16 cellular contexts compared by ENCODE assay signal in genomic region chr20:9488063-9488462, GRCh38. TPM values are rescaled to one million over a fixed set of nuclear protein-coding genes. Genes with fewer than 3 reads are reported as not detected.
A peak's percentile ranks its signal among the peaks of the same experiment; 100 is the strongest.
DNase-seq lines count a peak whose midpoint lies in the region; ATAC-seq and TF ChIP-seq lines count a peak whose summit lies in the region.
"Had no signal": no experiment of that assay in that cellular context is flagged by ENCODE, and none has a peak within 500 bp of the region (broad histone marks: within the 10 kb centered on the region; RNA-seq: fewer than 3 reads in every experiment).

No MANE protein-coding gene starts in this region.

- no peak overlapping the region for H3K4me3 ChIP-seq in BLaER1 treated with 17β-estradiol and CSF1 and Interleukin-3, amounts not matched to agents 10 nM and 100 nM
- peak overlapping the region; percentile 15 for H3K4me3 ChIP-seq in Loucy (ENCODE audit: low read length, poor library complexity, severe bottlenecking)
- H3K4me3 ChIP-seq in gastroesophageal sphincter = no peak overlapping the region
- H3K4me3 ChIP-seq in left ventricle myocardium inferior = no peak overlapping the region
- H3K4me3 ChIP-seq: GM12878, HAP-1 had no signal

- 0 out of 22 replicates have a peak, but pooled peaks cover 0 to 2% (median 0%) of the 10 kb centered on the region in 11 experiments for H3K36me3 ChIP-seq in BLaER1 treated with 17β-estradiol and CSF1 and Interleukin-3, amounts not matched to agents 10 nM and 100 nM
- H3K36me3 ChIP-seq in Loucy (ENCODE audit: insufficient read depth, low read length) = no peaks in the 10 kb centered on the region
- H3K36me3 ChIP-seq in gastroesophageal sphincter = no peaks in the 10 kb centered on the region
- H3K36me3 ChIP-seq in left ventricle myocardium inferior = no peaks in the 10 kb centered on the region
- H3K36me3 ChIP-seq: HAP-1 had no signal

- DNase-seq in caudate nucleus (lab: John Stamatoyannopoulos, UW) (peak in 8 of 61 donors; percentile 11 to 61 (median 44)), putamen (ENCODE audit: low spot score) (peak; percentile 65), NCI-H345 treated with DMSO at 0.1 percent for 48 hours (lab: John Stamatoyannopoulos, UW; ENCODE audit: unreplicated experiment) (no peak), left ventricle myocardium inferior (no peak), Right ventricle myocardium superior (no peak)
- DNase-seq: COR-L47, NCI-H1092 treated with DMSO at 0.1 percent for 48 hours, NCI-H187, SHP77 treated with DMSO at 0.1 percent for 48 hours had no signal

- H3K4me1 ChIP-seq in BLaER1 treated with 17β-estradiol and CSF1 and Interleukin-3, amounts not matched to agents 10 nM and 100 nM = peaks cover 8 to 52% (median 20%) of the 10 kb centered on the region in 10 experiments
- H3K4me1 ChIP-seq in Loucy (ENCODE audit: insufficient read depth, low read length, poor library complexity, severe bottlenecking) (peaks cover 52% of the 10 kb centered on the region), gastroesophageal sphincter (no peaks in the 10 kb centered on the region), left ventricle myocardium inferior (no peaks in the 10 kb centered on the region)
- H3K4me1 ChIP-seq: HAP-1 had no signal

- no peaks in the 10 kb centered on the region for H3F3A ChIP-seq in Loucy (ENCODE audit: low read depth)

- no peaks in the 10 kb centered on the region for H3K27me3 ChIP-seq in BLaER1 treated with 17β-estradiol and CSF1 and Interleukin-3, amounts not matched to agents 10 nM and 100 nM
- H3K27me3 ChIP-seq in Loucy (ENCODE audit: insufficient read depth, low read length, poor library complexity, severe bottlenecking) (no peaks in the 10 kb centered on the region), gastroesophageal sphincter (no peaks in the 10 kb centered on the region), left ventricle myocardium inferior (ENCODE audit: low read depth) (no peaks in the 10 kb centered on the region)

- no peak for TF ChIP-seq POLR2A in gastroesophageal sphincter (IDR thresholded peaks at IDR 0.05)

- TF ChIP-seq CTCF in Loucy (conservative IDR thresholded peaks at IDR 0.05; ENCODE audit: low read length) (no peak), gastroesophageal sphincter (IDR thresholded peaks at IDR 0.05) (no peak), left ventricle myocardium inferior (IDR thresholded peaks at IDR 0.05; ENCODE audit: borderline replicate concordance) (no peak)

- TF ChIP-seq EP300 in gastroesophageal sphincter (IDR thresholded peaks at IDR 0.05) = no peak

- no peaks in the 10 kb centered on the region for H3K79me2 ChIP-seq in Loucy (ENCODE audit: insufficient read depth, low read length)

- H3K4me2 ChIP-seq in BLaER1 treated with 17β-estradiol and CSF1 and Interleukin-3, amounts not matched to agents 10 nM and 100 nM = peak overlapping the region; percentile 3 to 72 (median 63); a peak in 21 of 22 replicates
- peak overlapping the region; percentile 35 for H3K4me2 ChIP-seq in Loucy (ENCODE audit: low read depth, low read length, poor library complexity, severe bottlenecking)

- no peaks in the 10 kb centered on the region for H3K9me2 ChIP-seq in Loucy (replicated peaks; ENCODE audit: low read depth, low read length)

- intact Hi-C loops in left ventricle myocardium inferior (cut with micrococcal nuclease) = no loop called here
- intact Hi-C loops in Right ventricle myocardium superior (cut with DNase I) = no loop called here

- H2AFZ ChIP-seq in Loucy (ENCODE audit: low read length) = no peak overlapping the region

- no peak overlapping the region for H3K27ac ChIP-seq in BLaER1 treated with 17β-estradiol and CSF1 and Interleukin-3, amounts not matched to agents 10 nM and 100 nM
- H3K27ac ChIP-seq in caudate nucleus (ENCODE audit: low read depth, low read length) (peak overlapping the region; percentile 53), gastroesophageal sphincter (no peak overlapping the region), left ventricle myocardium inferior (replicated peaks) (no peak overlapping the region)

- peaks cover 0 to 11% (median 4%) of the 10 kb centered on the region in 11 experiments; a peak in 7 of 22 replicates for H3K9me3 ChIP-seq in BLaER1 treated with 17β-estradiol and CSF1 and Interleukin-3, amounts not matched to agents 10 nM and 100 nM (replicated peaks in 1 of 11)
- H3K9me3 ChIP-seq in Loucy (ENCODE audit: insufficient read depth, low read depth, low read length) (no peaks in the 10 kb centered on the region), gastroesophageal sphincter (no peaks in the 10 kb centered on the region), left ventricle myocardium inferior (replicated peaks) (no peaks in the 10 kb centered on the region)
- H3K9me3 ChIP-seq: HAP-1 had no signal

- 68 to 92% methylated on average over 1 to 2 of the region's 2 CpGs for whole genome bisulfite sequencing in gastroesophageal sphincter (ENCODE audit: low coverage in 1 of 2), 2 donors

- H4K20me1 ChIP-seq in BLaER1 treated with 17β-estradiol and CSF1 and Interleukin-3, amounts not matched to agents 10 nM and 100 nM = no peaks in the 10 kb centered on the region
- H4K20me1 ChIP-seq in Loucy (ENCODE audit: insufficient read depth, low read length, poor library complexity, severe bottlenecking) = no peaks in the 10 kb centered on the region

- H3K9ac ChIP-seq in BLaER1 treated with 17β-estradiol and CSF1 and Interleukin-3, amounts not matched to agents 10 nM and 100 nM = no peak overlapping the region
- peak overlapping the region; percentile 21 for H3K9ac ChIP-seq in Loucy (ENCODE audit: low read depth, low read length, poor library complexity, severe bottlenecking)

- ATAC-seq in gastroesophageal sphincter = no peak
- ATAC-seq in Right ventricle myocardium superior (ENCODE audit: poor library complexity) = no peak
- ATAC-seq: GM12878, Panc1 had no signal

RNA-seq across cellular contexts. Expression of gene LAMP5, which starts 26.3 kb away (rescaled TPM):
- total RNA-seq in gastroesophageal sphincter = not detected
- not detected for total RNA-seq in left ventricle myocardium inferior
- not detected for total RNA-seq in Right ventricle myocardium superior
- total RNA-seq: T-helper 2 cell treated with Interferon-gamma antibody and Interleukin-4, amounts not matched to agents 100 ng/mL and 5 ng/mL, for 36 hours had no signal
